14 cellular contexts compared by ENCODE assay signal in the genomic region with DNA sequence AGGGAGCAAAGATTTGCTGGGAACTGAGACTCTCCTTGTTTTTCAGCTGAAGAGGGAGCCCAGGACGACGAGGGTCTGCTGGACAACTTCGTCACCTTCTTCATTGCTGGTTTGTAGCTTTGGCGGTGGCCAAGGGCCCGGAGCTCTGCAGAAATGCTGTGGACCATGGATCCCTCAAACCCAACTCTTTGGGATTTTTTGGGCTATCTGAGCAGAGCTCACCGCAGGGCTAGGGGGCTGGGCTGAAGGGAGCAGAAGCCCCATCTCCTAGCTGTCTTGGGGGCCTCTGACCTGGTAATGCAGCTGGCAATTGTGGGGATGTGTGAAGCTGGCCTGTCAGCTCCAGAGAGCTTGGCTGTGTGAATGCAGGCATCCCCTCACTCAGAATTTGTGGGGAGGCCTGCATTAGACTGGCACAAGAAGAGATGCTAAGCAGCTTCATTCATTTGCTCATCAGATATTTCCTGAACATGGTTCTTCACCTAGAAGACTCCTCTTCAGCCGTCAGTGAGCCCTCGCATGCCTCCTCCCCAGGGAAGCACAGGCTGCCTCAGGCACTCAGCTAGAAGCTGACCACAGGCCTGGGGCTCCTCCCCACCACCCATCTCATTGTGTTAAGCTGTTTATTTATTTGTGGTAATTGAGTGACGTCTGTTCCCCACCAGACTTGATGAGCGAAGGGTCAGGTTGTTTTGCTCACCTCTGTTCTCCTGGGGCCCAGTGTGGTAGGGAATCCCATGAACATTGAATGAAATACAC.
"Had no signal": no experiment of that assay in that cellular context is flagged by ENCODE, and none has a peak within 500 bp of the region (broad histone marks: within the 10 kb centered on the region; RNA-seq: fewer than 3 reads in every experiment).

No MANE protein-coding gene starts in this region.

- DNase-seq: activated CD4-positive, alpha-beta T cell treated with anti-CD3 and anti-CD28 coated beads, Interleukin-2, amount 10 ng/mL, durations not matched to agents 7 days and 5 days; activated CD4-positive, CD25-positive, alpha-beta regulatory T cell; activated naive CD4-positive, alpha-beta T cell treated with anti-CD3 and anti-CD28 coated beads for 36 hours; activated T-cell treated with anti-CD3 and anti-CD28 coated beads, Interleukin-2, amount 50 U/mL, for 72 hours; caudate nucleus; colonic mucosa; foreskin keratinocyte; mesenchymal stem cell; pancreas; stimulated activated CD4-positive, alpha-beta T cell treated with anti-CD3 and anti-CD28 coated beads, Interleukin-4, amount 100 ng/mL, for 4 hours; stomach; uterus had no signal

- H3K27me3 ChIP-seq: colonic mucosa, pancreas, stomach, uterus had no signal

- H3K27ac ChIP-seq: colonic mucosa, foreskin keratinocyte, pancreas, stomach, uterus had no signal

- H3K4me1 ChIP-seq: colonic mucosa, foreskin keratinocyte, pancreas, stomach, uterus had no signal

- H3K4me3 Mint-ChIP-seq: activated CD4-positive, alpha-beta T cell treated with anti-CD3 and anti-CD28 coated beads, Interleukin-2, amount 10 ng/mL, durations not matched to agents 7 days and 5 days; activated naive CD4-positive, alpha-beta T cell treated with anti-CD3 and anti-CD28 coated beads for 36 hours; activated T-cell treated with anti-CD3 and anti-CD28 coated beads, Interleukin-2, amount 50 U/mL, for 72 hours; neural crest cell; T-helper 17 cell had no signal

- ATAC-seq: activated T-cell treated with anti-CD3 and anti-CD28 coated beads, Interleukin-2, amount 50 U/mL, for 72 hours; foreskin keratinocyte; pancreas; T-helper 17 cell had no signal

- H3K9me3 ChIP-seq: colonic mucosa, pancreas, stomach, uterus had no signal

- H3K36me3 ChIP-seq: colonic mucosa, pancreas, stomach, uterus had no signal

- H3K27ac Mint-ChIP-seq: activated CD4-positive, alpha-beta T cell treated with anti-CD3 and anti-CD28 coated beads, Interleukin-2, amount 10 ng/mL, durations not matched to agents 7 days and 5 days; activated naive CD4-positive, alpha-beta T cell treated with anti-CD3 and anti-CD28 coated beads for 36 hours; activated T-cell treated with anti-CD3 and anti-CD28 coated beads, Interleukin-2, amount 50 U/mL, for 72 hours; T-helper 17 cell had no signal

- H3K9me3 Mint-ChIP-seq: activated CD4-positive, alpha-beta T cell treated with anti-CD3 and anti-CD28 coated beads, Interleukin-2, amount 10 ng/mL, durations not matched to agents 7 days and 5 days; activated naive CD4-positive, alpha-beta T cell treated with anti-CD3 and anti-CD28 coated beads for 36 hours; activated T-cell treated with anti-CD3 and anti-CD28 coated beads, Interleukin-2, amount 50 U/mL, for 72 hours had no signal

- H3K4me3 ChIP-seq: colonic mucosa, pancreas, stomach, uterus had no signal

- H3K4me1 Mint-ChIP-seq: activated CD4-positive, alpha-beta T cell treated with anti-CD3 and anti-CD28 coated beads, Interleukin-2, amount 10 ng/mL, durations not matched to agents 7 days and 5 days; neural crest cell had no signal
